Comparison of ENCODE assay signal across 1 cellular context in the genomic region with DNA sequence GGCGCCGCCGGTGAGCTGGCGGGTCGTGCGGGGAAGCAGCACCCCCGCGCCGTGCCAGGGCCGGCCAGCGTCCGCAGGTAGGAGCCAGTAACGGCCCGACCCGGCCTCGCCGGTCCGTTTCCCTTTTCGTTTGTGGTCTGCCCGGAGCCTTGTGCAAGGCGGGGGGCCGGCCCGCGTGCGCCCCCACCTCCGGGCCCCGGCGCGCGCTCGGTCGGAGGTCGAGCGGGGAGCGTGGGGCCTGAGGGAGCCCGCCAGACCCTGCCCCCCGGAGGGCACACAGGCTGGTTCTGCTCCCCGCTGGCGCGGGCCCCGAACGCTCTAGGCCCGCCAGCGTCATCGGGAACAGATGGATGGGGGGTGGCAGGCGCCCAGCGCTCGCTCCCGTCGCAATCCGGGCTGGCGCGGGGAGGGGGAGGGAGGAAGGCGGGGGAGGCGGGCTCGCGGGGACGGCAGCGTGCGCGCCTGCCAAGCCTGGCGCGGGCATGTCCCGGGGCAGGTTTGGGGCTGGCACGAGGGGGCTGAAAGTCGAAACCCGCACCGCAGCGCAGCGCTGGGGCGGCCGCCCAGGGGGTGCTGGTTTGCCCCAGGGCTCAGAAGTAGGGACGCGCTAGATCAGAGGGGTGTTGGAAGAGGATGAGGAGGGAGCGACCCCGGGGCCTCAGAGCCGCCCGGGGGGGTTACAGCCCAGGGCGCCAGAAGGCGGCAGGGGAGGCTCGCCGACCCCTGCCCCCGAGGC.
TF ChIP-seq lines count a peak whose summit lies in the region.

No MANE protein-coding gene starts in this region.

TF ChIP-seq in HepG2, 621 proteins besides CTCF, POLR2A, EP300 and RAD21 (continued from another document and continues in another):
- TF ChIP-seq SAFB2 (CRISPR knock-in tag; IDR thresholded peaks at IDR 0.05; ENCODE audit: borderline replicate concordance, low read depth) (peak; percentile 26; the same call in 1 of the 2 replicates), THYN1 (CRISPR knock-in tag; IDR thresholded peaks at IDR 0.05; ENCODE audit: borderline replicate concordance, low read depth) (no peak), SIN3A (IDR thresholded peaks at IDR 0.05; ENCODE audit: borderline replicate concordance, low read depth, low read length) (peak; percentile 27; the same call in 1 of the 2 replicates), HDAC1 (CRISPR knock-in tag; IDR thresholded peaks at IDR 0.05) (peak; percentile 21; the same call in 1 of the 2 replicates), SPEN (CRISPR knock-in tag; IDR thresholded peaks at IDR 0.05; ENCODE audit: low read depth) (peak; percentile 76), GMEB1 (CRISPR knock-in tag; IDR thresholded peaks at IDR 0.05; ENCODE audit: borderline replicate concordance) (0 out of 2 replicates have a peak, but pooled peaks have one; percentile 17), ZNF275 (CRISPR knock-in tag; IDR thresholded peaks at IDR 0.05; ENCODE audit: borderline replicate concordance) (0 out of 2 replicates have a peak, but pooled peaks have one; percentile 24), ARID4A (CRISPR knock-in tag; IDR thresholded peaks at IDR 0.05; ENCODE audit: borderline replicate concordance) (0 out of 2 replicates have a peak, but pooled peaks have one; percentile 11), CCDC6 (CRISPR knock-in tag; IDR thresholded peaks at IDR 0.05) (peak; percentile 78; the same call in 1 of the 2 replicates), ZNF607 (CRISPR knock-in tag; IDR thresholded peaks at IDR 0.05; ENCODE audit: borderline replicate concordance) (peak; percentile 38; the same call in 1 of the 2 replicates), ZNF746 (CRISPR knock-in tag; IDR thresholded peaks at IDR 0.05) (peak; percentile 61), FOXA3 (CRISPR knock-in tag; IDR thresholded peaks at IDR 0.05) (peak; percentile 7; the same call in 1 of the 2 replicates), HNRNPK (IDR thresholded peaks at IDR 0.05; ENCODE audit: low read depth, low read length, poor library complexity, severe bottlenecking) (peak; percentile 69), TOPORS (CRISPR knock-in tag; IDR thresholded peaks at IDR 0.05) (0 out of 2 replicates have a peak, but pooled peaks have one; percentile 50), ZNF160 (CRISPR knock-in tag; IDR thresholded peaks at IDR 0.05) (peak; percentile 6; the same call in 1 of the 2 replicates), SKIL (CRISPR knock-in tag; IDR thresholded peaks at IDR 0.05; ENCODE audit: borderline replicate concordance) (0 out of 2 replicates have a peak, but pooled peaks have one; percentile 4), ZNF768 (CRISPR knock-in tag; IDR thresholded peaks at IDR 0.05) (peak; percentile 29; the same call in 1 of the 2 replicates), ZFP91 (CRISPR knock-in tag; IDR thresholded peaks at IDR 0.05; ENCODE audit: borderline replicate concordance) (peak; percentile 0; the same call in 1 of the 2 replicates), GABPB1 (CRISPR knock-in tag; IDR thresholded peaks at IDR 0.05) (peak; percentile 61; the same call in 1 of the 2 replicates), KLF6 (CRISPR knock-in tag; IDR thresholded peaks at IDR 0.05) (peak; percentile 61; the same call in 1 of the 2 replicates), IKZF4 (CRISPR knock-in tag; IDR thresholded peaks at IDR 0.05; ENCODE audit: borderline replicate concordance, low read depth, not compliant biosample characterization) (peak; percentile 59), LCORL (IDR thresholded peaks at IDR 0.05) (no peak), LCORL (CRISPR knock-in tag; IDR thresholded peaks at IDR 0.05) (peak; percentile 13; the same call in 1 of the 2 replicates), DMAP1 (CRISPR knock-in tag; IDR thresholded peaks at IDR 0.05) (peak; percentile 50; the same call in 1 of the 2 replicates), HMGXB4 (CRISPR knock-in tag; IDR thresholded peaks at IDR 0.05; ENCODE audit: borderline replicate concordance in 1 of 2, low read depth in 1 of 2) (peak in 1 of 2 experiments; percentile 10; a peak in 1 of 4 replicates), SP5 (CRISPR knock-in tag; IDR thresholded peaks at IDR 0.05; ENCODE audit: borderline replicate concordance, low read depth) (0 out of 2 replicates have a peak, but pooled peaks have one; percentile 72), MAF1 (CRISPR knock-in tag; IDR thresholded peaks at IDR 0.05; ENCODE audit: borderline replicate concordance) (0 out of 2 replicates have a peak, but pooled peaks have one; percentile 21), ZSCAN12 (CRISPR knock-in tag; IDR thresholded peaks at IDR 0.05) (peak; percentile 39; the same call in 1 of the 2 replicates)
- TF ChIP-seq, protein P1, sequence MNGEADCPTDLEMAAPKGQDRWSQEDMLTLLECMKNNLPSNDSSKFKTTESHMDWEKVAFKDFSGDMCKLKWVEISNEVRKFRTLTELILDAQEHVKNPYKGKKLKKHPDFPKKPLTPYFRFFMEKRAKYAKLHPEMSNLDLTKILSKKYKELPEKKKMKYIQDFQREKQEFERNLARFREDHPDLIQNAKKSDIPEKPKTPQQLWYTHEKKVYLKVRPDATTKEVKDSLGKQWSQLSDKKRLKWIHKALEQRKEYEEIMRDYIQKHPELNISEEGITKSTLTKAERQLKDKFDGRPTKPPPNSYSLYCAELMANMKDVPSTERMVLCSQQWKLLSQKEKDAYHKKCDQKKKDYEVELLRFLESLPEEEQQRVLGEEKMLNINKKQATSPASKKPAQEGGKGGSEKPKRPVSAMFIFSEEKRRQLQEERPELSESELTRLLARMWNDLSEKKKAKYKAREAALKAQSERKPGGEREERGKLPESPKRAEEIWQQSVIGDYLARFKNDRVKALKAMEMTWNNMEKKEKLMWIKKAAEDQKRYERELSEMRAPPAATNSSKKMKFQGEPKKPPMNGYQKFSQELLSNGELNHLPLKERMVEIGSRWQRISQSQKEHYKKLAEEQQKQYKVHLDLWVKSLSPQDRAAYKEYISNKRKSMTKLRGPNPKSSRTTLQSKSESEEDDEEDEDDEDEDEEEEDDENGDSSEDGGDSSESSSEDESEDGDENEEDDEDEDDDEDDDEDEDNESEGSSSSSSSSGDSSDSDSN (CRISPR knock-in tag; IDR thresholded peaks at IDR 0.05): peak; percentile 70; the same call in 1 of the 2 replicates
- TF ChIP-seq, protein P2, sequence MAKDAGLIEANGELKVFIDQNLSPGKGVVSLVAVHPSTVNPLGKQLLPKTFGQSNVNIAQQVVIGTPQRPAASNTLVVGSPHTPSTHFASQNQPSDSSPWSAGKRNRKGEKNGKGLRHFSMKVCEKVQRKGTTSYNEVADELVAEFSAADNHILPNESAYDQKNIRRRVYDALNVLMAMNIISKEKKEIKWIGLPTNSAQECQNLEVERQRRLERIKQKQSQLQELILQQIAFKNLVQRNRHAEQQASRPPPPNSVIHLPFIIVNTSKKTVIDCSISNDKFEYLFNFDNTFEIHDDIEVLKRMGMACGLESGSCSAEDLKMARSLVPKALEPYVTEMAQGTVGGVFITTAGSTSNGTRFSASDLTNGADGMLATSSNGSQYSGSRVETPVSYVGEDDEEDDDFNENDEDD (CRISPR knock-in tag; IDR thresholded peaks at IDR 0.05; ENCODE audit: borderline replicate concordance): peak; percentile 56
- TF ChIP-seq, protein P3, sequence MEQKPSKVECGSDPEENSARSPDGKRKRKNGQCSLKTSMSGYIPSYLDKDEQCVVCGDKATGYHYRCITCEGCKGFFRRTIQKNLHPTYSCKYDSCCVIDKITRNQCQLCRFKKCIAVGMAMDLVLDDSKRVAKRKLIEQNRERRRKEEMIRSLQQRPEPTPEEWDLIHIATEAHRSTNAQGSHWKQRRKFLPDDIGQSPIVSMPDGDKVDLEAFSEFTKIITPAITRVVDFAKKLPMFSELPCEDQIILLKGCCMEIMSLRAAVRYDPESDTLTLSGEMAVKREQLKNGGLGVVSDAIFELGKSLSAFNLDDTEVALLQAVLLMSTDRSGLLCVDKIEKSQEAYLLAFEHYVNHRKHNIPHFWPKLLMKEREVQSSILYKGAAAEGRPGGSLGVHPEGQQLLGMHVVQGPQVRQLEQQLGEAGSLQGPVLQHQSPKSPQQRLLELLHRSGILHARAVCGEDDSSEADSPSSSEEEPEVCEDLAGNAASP (CRISPR knock-in tag; IDR thresholded peaks at IDR 0.05; ENCODE audit: borderline replicate concordance): 0 out of 2 replicates have a peak, but pooled peaks have one; percentile 18
